ENCODE assay signal across 22 cellular contexts in genomic region chrX:43469391-43470054, GRCh38.
DNase-seq lines count a peak whose midpoint lies in the region; ATAC-seq and TF ChIP-seq lines count a peak whose summit lies in the region.
"Had no signal": no experiment of that assay in that cellular context is flagged by ENCODE, and none has a peak within 500 bp of the region (broad histone marks: within the 10 kb centered on the region; RNA-seq: fewer than 3 reads in every experiment).

No MANE protein-coding gene starts in this region.

- POLR2A ChIA-PET in activated CD4-positive, alpha-beta memory T cell treated with anti-CD3 and anti-CD28 coated beads, Interleukin-2, amount 10 ng/mL, durations not matched to agents 7 days and 5 days (lab: Charles Lee): no interaction called here

- H3K9me3 ChIP-seq in SJCRH30 (replicated peaks): no peaks in the 10 kb centered on the region
- H3K9me3 ChIP-seq: body of pancreas, HAP-1, testis had no signal

- H3K4me3 ChIP-seq in epithelial cell of proximal tubule (ENCODE audit: low read depth, low read length) (no peak overlapping the region), SJCRH30 (no peak overlapping the region)
- H3K4me3 ChIP-seq: body of pancreas, HAP-1, testis had no signal

- ATAC-seq in GM19463 (IDR thresholded peaks at IDR 0.05; ENCODE audit: unreplicated experiment): peak; percentile 51
- no peak for ATAC-seq in HG03135 (IDR thresholded peaks at IDR 0.05; ENCODE audit: unreplicated experiment)
- ATAC-seq: body of pancreas; effector memory CD8-positive, alpha-beta T cell; left cardiac atrium; natural killer cell; sciatic nerve had no signal

- H3K36me3 Mint-ChIP-seq in activated CD4-positive, alpha-beta memory T cell treated with anti-CD3 and anti-CD28 coated beads, Interleukin-2, amount 10 ng/mL, durations not matched to agents 7 days and 5 days (ENCODE audit: low read depth): no peaks in the 10 kb centered on the region
- H3K36me3 Mint-ChIP-seq: CD4-positive, alpha-beta memory T cell; mesothelial cell of epicardium; natural killer cell had no signal

- no peaks in the 10 kb centered on the region for H3K27me3 Mint-ChIP-seq in activated CD4-positive, alpha-beta memory T cell treated with anti-CD3 and anti-CD28 coated beads, Interleukin-2, amount 10 ng/mL, durations not matched to agents 7 days and 5 days
- H3K27me3 Mint-ChIP-seq: CD4-positive, alpha-beta memory T cell; effector memory CD8-positive, alpha-beta T cell had no signal

- CTCF ChIA-PET in activated CD4-positive, alpha-beta memory T cell treated with anti-CD3 and anti-CD28 coated beads, Interleukin-2, amount 10 ng/mL, durations not matched to agents 7 days and 5 days (lab: Charles Lee): interaction anchor here (0.6 kb wide), 1 partner anchor 36 kb away, joined by 4 read pairs; no protein-coding TSS in a partner anchor

- no peak overlapping the region for H3K27ac ChIP-seq in SJCRH30
- H3K27ac ChIP-seq: body of pancreas, testis, VCaP had no signal

- peaks cover 3% of the 10 kb centered on the region for H3K4me1 Mint-ChIP-seq in activated CD4-positive, alpha-beta memory T cell treated with anti-CD3 and anti-CD28 coated beads, Interleukin-2, amount 10 ng/mL, durations not matched to agents 7 days and 5 days
- H3K4me1 Mint-ChIP-seq: mesothelial cell of epicardium, natural killer cell had no signal

- no peaks in the 10 kb centered on the region for H3K27me3 ChIP-seq in SJCRH30
- H3K27me3 ChIP-seq: body of pancreas, testis had no signal

- H3K4me1 ChIP-seq in SJCRH30: no peaks in the 10 kb centered on the region
- H3K4me1 ChIP-seq: body of pancreas, HAP-1, testis had no signal

- no peak for TF ChIP-seq CTCF in GM13976 (IDR thresholded peaks at IDR 0.05; ENCODE audit: borderline replicate concordance, control extremely low read depth, extremely low read depth, insufficient read depth, missing control alignments)
- TF ChIP-seq CTCF in epithelial cell of proximal tubule (conservative IDR thresholded peaks at IDR 0.05; ENCODE audit: low read depth, low read length): no peak

- no peaks in the 10 kb centered on the region for H3K36me3 ChIP-seq in SJCRH30
- H3K36me3 ChIP-seq: HAP-1 had no signal

- no peaks in the 10 kb centered on the region for H3K9me3 Mint-ChIP-seq in activated CD4-positive, alpha-beta memory T cell treated with anti-CD3 and anti-CD28 coated beads, Interleukin-2, amount 10 ng/mL, durations not matched to agents 7 days and 5 days
- H3K9me3 Mint-ChIP-seq: CD4-positive, alpha-beta memory T cell; effector memory CD8-positive, alpha-beta T cell; natural killer cell had no signal

- H3K27ac Mint-ChIP-seq in activated CD4-positive, alpha-beta memory T cell treated with anti-CD3 and anti-CD28 coated beads, Interleukin-2, amount 10 ng/mL, durations not matched to agents 7 days and 5 days: no peak overlapping the region
- H3K27ac Mint-ChIP-seq: effector memory CD8-positive, alpha-beta T cell; mesothelial cell of epicardium; natural killer cell had no signal

- H3K4me3 Mint-ChIP-seq in activated CD4-positive, alpha-beta memory T cell treated with anti-CD3 and anti-CD28 coated beads, Interleukin-2, amount 10 ng/mL, durations not matched to agents 7 days and 5 days: no peak overlapping the region
- H3K4me3 Mint-ChIP-seq: CD4-positive, alpha-beta memory T cell; effector memory CD8-positive, alpha-beta T cell; mesothelial cell of epicardium; natural killer cell had no signal

- in situ Hi-C loops in GM13976 (cut with MboI; ENCODE audit: low sequenced_read_pairs, unreplicated experiment): no loop called here

- DNase-seq in GM13976 (ENCODE audit: low spot score) (peak; percentile 13), MV-4-11 (lab: John Stamatoyannopoulos, UW) (peak; percentile 58), epithelial cell of proximal tubule (ENCODE audit: low read depth) (peak; percentile 12), SJCRH30 (no peak)
- DNase-seq in activated CD4-positive, alpha-beta memory T cell treated with anti-CD3 and anti-CD28 coated beads, Interleukin-2, amount 10 ng/mL, durations not matched to agents 7 days and 5 days: no peak
- DNase-seq: activated CD4-positive, alpha-beta T cell treated with anti-CD3 and anti-CD28 coated beads, Interleukin-2, amount 50 U/mL, for 48 hours; activated T-cell treated with anti-CD3 and anti-CD28 coated beads, Interleukin-2, amount 50 U/mL, for 48 hours; body of pancreas; CD4-positive, alpha-beta memory T cell; DMS153; effector memory CD8-positive, alpha-beta T cell; left cardiac atrium; natural killer cell; NCI-H1694 treated with DMSO at 0.1 percent for 48 hours; NCI-H2227 treated with DMSO at 0.1 percent for 48 hours; testis had no signal

Comparison
In these comparisons a context has a peak if more than half of its experiments do, and no peak if none do; other contexts are left out.
1. DNase-seq: peak in GM13976 (single experiment), MV-4-11 (single experiment) and epithelial cell of proximal tubule (single experiment); none in SJCRH30 (0 of 2) and activated CD4-positive, alpha-beta memory T cell treated with anti-CD3 and anti-CD28 coated beads, Interleukin-2, amount 10 ng/mL, durations not matched to agents 7 days and 5 days (single experiment).